In the genomic region with DNA sequence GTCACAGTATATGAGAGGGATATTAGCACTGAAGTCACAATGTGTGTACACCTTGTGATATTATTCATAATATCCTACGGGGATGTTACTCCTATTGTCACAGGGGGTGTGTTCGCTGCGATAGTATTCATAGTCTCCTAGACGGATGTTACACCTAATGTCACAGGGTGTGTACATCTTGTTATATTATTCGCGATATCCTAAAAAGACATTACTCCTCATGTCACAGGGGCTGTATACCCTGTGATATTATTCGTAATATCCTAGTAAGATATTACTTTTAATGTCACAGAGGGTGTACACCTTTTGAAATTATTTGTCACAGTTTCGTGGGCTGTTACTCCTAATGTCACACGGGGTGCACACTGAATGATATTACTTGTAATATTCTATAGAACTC, we compare ENCODE assay signal across 3 cellular contexts. TPM values are rescaled to one million over a fixed set of nuclear protein-coding genes. Genes with fewer than 3 reads are reported as not detected.
"Had no signal": no experiment of that assay in that cellular context is flagged by ENCODE, and none has a peak within 500 bp of the region (broad histone marks: within the 10 kb centered on the region; RNA-seq: fewer than 3 reads in every experiment).

No MANE protein-coding gene starts in this region.

RNA-seq across cellular contexts. Expression of a gene that starts 25.8 kb away (rescaled TPM):
- total RNA-seq: LHCN-M2, MCF 10A, NCI-H460 had no signal
